In the genomic region with DNA sequence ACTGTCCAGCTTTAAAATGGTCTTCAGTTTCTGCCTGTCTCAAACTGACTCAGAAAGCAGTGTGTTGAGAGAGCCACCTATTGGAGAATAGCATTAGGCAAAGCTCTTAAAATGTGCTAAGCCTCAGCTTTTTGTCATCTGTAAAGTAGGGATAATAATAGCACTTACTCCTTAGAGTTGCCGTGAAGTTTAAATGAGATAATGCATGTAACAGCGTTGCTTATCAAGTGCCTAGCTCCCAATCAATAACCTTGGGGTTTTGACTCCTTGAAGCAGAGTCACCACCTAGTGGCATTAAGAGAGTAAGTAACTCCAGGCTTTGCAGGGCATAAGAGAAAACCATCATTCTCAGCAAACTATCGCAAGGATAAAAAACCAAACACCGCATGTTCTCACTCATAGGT, we compare ENCODE assay signal across 10 cellular contexts.
A peak's percentile ranks its signal among the peaks of the same experiment; 100 is the strongest.
DNase-seq lines count a peak whose midpoint lies in the region; ATAC-seq and TF ChIP-seq lines count a peak whose summit lies in the region.
"Had no signal": no experiment of that assay in that cellular context is flagged by ENCODE, and none has a peak within 500 bp of the region (broad histone marks: within the 10 kb centered on the region; RNA-seq: fewer than 3 reads in every experiment).

No MANE protein-coding gene starts in this region.

- H3K9me3 ChIP-seq in aorta (ENCODE audit: control insufficient read depth, low read length): no peaks in the 10 kb centered on the region

- TF ChIP-seq CTCF in GM12864 (IDR thresholded peaks at IDR 0.05; ENCODE audit: low read depth, low read length, missing control alignments) (peak; percentile 15), cardiac fibroblast (IDR thresholded peaks at IDR 0.05; ENCODE audit: low read depth, low read length) (peak; percentile 22), nephron progenitor cell (IDR thresholded peaks at IDR 0.05) (peak; percentile 11)

- WGBS in aorta, 2 donors: 51% methylated on average over 4 of the region's 4 CpGs

- no peak overlapping the region for H3K27ac Mint-ChIP-seq in nephron progenitor cell

- no peak for DNase-seq in GM12864 (ENCODE audit: low read depth)
- DNase-seq in M059J (ENCODE audit: low read depth): peak; percentile 4
- DNase-seq in cardiac fibroblast (ENCODE audit: low read depth in 2 of 2): peak in 1 of 2 donors; percentile 7
- DNase-seq in nephron progenitor cell: no peak
- DNase-seq in activated CD4-positive, CD25-positive, alpha-beta regulatory T cell (lab: John Stamatoyannopoulos, UW): no peak
- no peak for DNase-seq in aorta
- DNase-seq: cerebellar nuclear complex, NCI-H226 had no signal

- H3K27me3 ChIP-seq in aorta (ENCODE audit: control insufficient read depth in 1 of 2, insufficient read depth in 2 of 2, low read length in 1 of 2): peaks cover 0 to 2% of the 10 kb centered on the region in 2 donors

- H3K4me3 ChIP-seq in GM12864 (ENCODE audit: low read depth, low read length) (no peak overlapping the region), cardiac fibroblast (replicated peaks in 1 of 2; ENCODE audit: low read depth in 2 of 2, low read length in 2 of 2) (no peak overlapping the region), aorta (ENCODE audit: low read length in 2 of 2) (no peak overlapping the region)

- peaks cover 24% of the 10 kb centered on the region for H3K27me3 Mint-ChIP-seq in nephron progenitor cell (ENCODE audit: low read depth, poor library complexity)

- no peak overlapping the region for H3K27ac ChIP-seq in aorta (ENCODE audit: low read depth in 1 of 2, low read length in 2 of 2)

- ATAC-seq in aorta (ENCODE audit: low FRiP score) (no peak), GM18870 (IDR thresholded peaks at IDR 0.05; ENCODE audit: unreplicated experiment) (no peak), GM18868 (IDR thresholded peaks at IDR 0.05; ENCODE audit: unreplicated experiment) (no peak)

- H3K9me3 Mint-ChIP-seq in nephron progenitor cell: peaks cover 6% of the 10 kb centered on the region

- intact Hi-C loops in aorta (cut with DNase I): no loop called here

- H3K4me3 Mint-ChIP-seq in nephron progenitor cell: no peak overlapping the region

- H3K36me3 Mint-ChIP-seq in nephron progenitor cell (ENCODE audit: low read depth): no peaks in the 10 kb centered on the region

- no peaks in the 10 kb centered on the region for H3K4me1 ChIP-seq in aorta (ENCODE audit: control insufficient read depth in 1 of 2, insufficient read depth in 2 of 2, low read length in 2 of 2)

- no peaks in the 10 kb centered on the region for H3K4me1 Mint-ChIP-seq in nephron progenitor cell

- no peaks in the 10 kb centered on the region for H3K36me3 ChIP-seq in aorta (ENCODE audit: control insufficient read depth in 1 of 2, insufficient read depth in 2 of 2, low read length in 1 of 2)
